20 cellular contexts compared by ENCODE assay signal in the genomic region with DNA sequence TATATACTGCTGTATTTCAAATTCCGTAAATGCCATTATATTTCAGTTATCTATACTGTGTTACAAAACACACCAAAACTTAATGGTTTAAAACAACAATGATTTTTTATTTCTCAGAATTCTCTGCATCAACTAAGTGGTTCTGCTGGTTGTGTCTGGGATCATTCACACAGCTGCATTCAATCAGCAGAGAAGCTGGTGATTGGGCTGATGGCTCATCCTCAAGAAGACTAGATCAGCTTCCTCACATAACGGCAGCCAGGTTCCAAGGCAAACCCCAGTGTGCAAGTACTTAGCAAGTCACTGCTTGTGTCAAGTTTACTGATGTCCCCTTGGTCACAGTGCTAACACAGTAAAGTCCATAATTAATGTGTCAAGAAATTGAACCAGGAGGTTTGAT.
"Had no signal": no experiment of that assay in that cellular context is flagged by ENCODE, and none has a peak within 500 bp of the region (broad histone marks: within the 10 kb centered on the region; RNA-seq: fewer than 3 reads in every experiment).

No MANE protein-coding gene starts in this region.

- H3K27me3 ChIP-seq: cardiac muscle cell, gastrocnemius medialis, right atrium auricular region, transverse colon, uterus had no signal

- H3K36me3 ChIP-seq: cardiac muscle cell, gastrocnemius medialis, left ventricle myocardium inferior, prostate gland, right atrium auricular region, transverse colon, uterus had no signal

- H3K4me3 ChIP-seq: cardiac muscle cell, gastrocnemius medialis, left ventricle myocardium inferior, prostate gland, right atrium auricular region, transverse colon, uterus had no signal

- DNase-seq: activated B cell treated with CpG ODN at 0.5 μM for 24 hours; activated CD4-positive, alpha-beta memory T cell treated with anti-CD3 and anti-CD28 coated beads for 36 hours; activated CD4-positive, alpha-beta T cell treated with anti-CD3 and anti-CD28 coated beads for 4 hours; activated gamma-delta T cell treated with Interleukin-2 at 50 U/mL for 16 hours; activated T-cell treated with anti-CD3 and anti-CD28 coated beads for 4 hours; amniotic stem cell; dermis blood vessel endothelial cell; effector memory CD8-positive, alpha-beta T cell; gastrocnemius medialis; head of caudate nucleus; kidney glomerular epithelial cell; left ventricle myocardium inferior; occipital lobe; stimulated activated CD4-positive, alpha-beta T cell treated with anti-CD3 and anti-CD28 coated beads, Interleukin-12 subunit alpha, Interleukin-12 subunit beta, amount 100 ng/mL, for 4 hours; stimulated activated CD4-positive, alpha-beta T cell treated with anti-CD3 and anti-CD28 coated beads, Interleukin-2, amount 100 ng/mL, for 24 hours; transverse colon; uterus had no signal

- H3K27ac ChIP-seq: cardiac muscle cell, gastrocnemius medialis, left ventricle myocardium inferior, prostate gland, right atrium auricular region, transverse colon, uterus had no signal

- H3K9me3 ChIP-seq: gastrocnemius medialis, left ventricle myocardium inferior, prostate gland, right atrium auricular region, transverse colon, uterus had no signal
